ENCODE assay signal across 1 cellular context in the genomic region with DNA sequence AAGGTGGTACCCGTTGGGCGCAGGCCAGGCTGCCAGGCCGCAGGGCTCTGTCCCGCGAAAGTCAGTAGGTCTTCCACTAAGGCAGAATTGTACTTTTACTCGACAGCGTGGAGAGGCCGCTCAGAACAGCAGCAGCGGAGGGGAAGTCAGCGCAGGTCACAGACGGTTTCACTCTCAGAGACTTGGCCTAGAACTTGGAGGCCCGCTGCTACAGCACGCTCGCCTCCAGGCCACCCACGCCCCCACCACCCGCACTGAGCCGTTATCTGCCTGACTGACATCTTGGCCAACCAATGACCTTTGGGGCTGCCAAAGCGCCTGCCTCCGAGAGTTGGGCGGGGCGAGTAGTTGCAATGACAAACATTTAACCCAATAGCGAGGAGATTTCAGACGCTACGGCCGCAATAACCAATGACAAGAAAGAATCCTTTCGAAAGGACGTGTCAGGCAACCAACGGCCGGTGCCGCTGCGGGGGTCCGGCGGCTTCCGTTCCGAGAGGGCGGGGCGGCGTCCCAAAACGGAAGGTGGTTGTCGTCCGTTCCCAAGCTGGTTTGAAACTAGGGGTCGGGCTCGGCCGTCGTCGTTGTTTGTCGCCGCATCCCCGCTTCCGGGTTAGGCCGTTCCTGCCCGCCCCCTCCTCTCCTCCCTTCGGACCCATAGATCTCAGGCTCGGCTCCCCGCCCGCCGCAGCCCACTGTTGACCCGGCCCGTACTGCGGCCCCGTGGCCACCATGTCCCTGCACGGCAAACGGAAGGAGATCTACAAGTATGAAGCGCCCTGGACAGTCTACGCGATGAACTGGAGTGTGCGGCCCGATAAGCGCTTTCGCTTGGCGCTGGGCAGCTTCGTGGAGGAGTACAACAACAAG.
A peak's percentile ranks its signal among the peaks of the same experiment; 100 is the strongest.
TF ChIP-seq lines count a peak whose summit lies in the region.

A gene with protein sequence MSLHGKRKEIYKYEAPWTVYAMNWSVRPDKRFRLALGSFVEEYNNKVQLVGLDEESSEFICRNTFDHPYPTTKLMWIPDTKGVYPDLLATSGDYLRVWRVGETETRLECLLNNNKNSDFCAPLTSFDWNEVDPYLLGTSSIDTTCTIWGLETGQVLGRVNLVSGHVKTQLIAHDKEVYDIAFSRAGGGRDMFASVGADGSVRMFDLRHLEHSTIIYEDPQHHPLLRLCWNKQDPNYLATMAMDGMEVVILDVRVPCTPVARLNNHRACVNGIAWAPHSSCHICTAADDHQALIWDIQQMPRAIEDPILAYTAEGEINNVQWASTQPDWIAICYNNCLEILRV (plus strand): TSS at position 532 of the 870 bp plus-strand sequence. CDS start 201 bp downstream, at position 733.

TF ChIP-seq in HepG2, 621 proteins besides CTCF, POLR2A, EP300 and RAD21 (continued from another document and continues in another):
- TF ChIP-seq, protein P1, sequence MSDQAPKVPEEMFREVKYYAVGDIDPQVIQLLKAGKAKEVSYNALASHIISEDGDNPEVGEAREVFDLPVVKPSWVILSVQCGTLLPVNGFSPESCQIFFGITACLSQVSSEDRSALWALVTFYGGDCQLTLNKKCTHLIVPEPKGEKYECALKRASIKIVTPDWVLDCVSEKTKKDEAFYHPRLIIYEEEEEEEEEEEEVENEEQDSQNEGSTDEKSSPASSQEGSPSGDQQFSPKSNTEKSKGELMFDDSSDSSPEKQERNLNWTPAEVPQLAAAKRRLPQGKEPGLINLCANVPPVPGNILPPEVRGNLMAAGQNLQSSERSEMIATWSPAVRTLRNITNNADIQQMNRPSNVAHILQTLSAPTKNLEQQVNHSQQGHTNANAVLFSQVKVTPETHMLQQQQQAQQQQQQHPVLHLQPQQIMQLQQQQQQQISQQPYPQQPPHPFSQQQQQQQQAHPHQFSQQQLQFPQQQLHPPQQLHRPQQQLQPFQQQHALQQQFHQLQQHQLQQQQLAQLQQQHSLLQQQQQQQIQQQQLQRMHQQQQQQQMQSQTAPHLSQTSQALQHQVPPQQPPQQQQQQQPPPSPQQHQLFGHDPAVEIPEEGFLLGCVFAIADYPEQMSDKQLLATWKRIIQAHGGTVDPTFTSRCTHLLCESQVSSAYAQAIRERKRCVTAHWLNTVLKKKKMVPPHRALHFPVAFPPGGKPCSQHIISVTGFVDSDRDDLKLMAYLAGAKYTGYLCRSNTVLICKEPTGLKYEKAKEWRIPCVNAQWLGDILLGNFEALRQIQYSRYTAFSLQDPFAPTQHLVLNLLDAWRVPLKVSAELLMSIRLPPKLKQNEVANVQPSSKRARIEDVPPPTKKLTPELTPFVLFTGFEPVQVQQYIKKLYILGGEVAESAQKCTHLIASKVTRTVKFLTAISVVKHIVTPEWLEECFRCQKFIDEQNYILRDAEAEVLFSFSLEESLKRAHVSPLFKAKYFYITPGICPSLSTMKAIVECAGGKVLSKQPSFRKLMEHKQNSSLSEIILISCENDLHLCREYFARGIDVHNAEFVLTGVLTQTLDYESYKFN (CRISPR knock-in tag; conservative IDR thresholded peaks at IDR 0.05): peak; percentile 45
- no peak; the same call in 1 of the 2 replicates for TF ChIP-seq ZNF460 (CRISPR knock-in tag; IDR thresholded peaks at IDR 0.05; ENCODE audit: borderline replicate concordance)
- TF ChIP-seq NFRKB (IDR thresholded peaks at IDR 0.05): no peak
- TF ChIP-seq ZNF567 (CRISPR knock-in tag; IDR thresholded peaks at IDR 0.05; ENCODE audit: borderline replicate concordance): peak; percentile 54; the same call in 1 of the 2 replicates
- TF ChIP-seq, protein P2, sequence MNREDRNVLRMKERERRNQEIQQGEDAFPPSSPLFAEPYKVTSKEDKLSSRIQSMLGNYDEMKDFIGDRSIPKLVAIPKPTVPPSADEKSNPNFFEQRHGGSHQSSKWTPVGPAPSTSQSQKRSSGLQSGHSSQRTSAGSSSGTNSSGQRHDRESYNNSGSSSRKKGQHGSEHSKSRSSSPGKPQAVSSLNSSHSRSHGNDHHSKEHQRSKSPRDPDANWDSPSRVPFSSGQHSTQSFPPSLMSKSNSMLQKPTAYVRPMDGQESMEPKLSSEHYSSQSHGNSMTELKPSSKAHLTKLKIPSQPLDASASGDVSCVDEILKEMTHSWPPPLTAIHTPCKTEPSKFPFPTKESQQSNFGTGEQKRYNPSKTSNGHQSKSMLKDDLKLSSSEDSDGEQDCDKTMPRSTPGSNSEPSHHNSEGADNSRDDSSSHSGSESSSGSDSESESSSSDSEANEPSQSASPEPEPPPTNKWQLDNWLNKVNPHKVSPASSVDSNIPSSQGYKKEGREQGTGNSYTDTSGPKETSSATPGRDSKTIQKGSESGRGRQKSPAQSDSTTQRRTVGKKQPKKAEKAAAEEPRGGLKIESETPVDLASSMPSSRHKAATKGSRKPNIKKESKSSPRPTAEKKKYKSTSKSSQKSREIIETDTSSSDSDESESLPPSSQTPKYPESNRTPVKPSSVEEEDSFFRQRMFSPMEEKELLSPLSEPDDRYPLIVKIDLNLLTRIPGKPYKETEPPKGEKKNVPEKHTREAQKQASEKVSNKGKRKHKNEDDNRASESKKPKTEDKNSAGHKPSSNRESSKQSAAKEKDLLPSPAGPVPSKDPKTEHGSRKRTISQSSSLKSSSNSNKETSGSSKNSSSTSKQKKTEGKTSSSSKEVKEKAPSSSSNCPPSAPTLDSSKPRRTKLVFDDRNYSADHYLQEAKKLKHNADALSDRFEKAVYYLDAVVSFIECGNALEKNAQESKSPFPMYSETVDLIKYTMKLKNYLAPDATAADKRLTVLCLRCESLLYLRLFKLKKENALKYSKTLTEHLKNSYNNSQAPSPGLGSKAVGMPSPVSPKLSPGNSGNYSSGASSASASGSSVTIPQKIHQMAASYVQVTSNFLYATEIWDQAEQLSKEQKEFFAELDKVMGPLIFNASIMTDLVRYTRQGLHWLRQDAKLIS (CRISPR knock-in tag; IDR thresholded peaks at IDR 0.05): no peak
- peak; percentile 49 for TF ChIP-seq XRCC5 (optimal IDR thresholded peaks at IDR 0.05; ENCODE audit: low read length)
- TF ChIP-seq SP5 (CRISPR knock-in tag; IDR thresholded peaks at IDR 0.05; ENCODE audit: borderline replicate concordance, low read depth): peak; percentile 62; the same call in 1 of the 2 replicates
- peak; percentile 40 for TF ChIP-seq NCOA2 (CRISPR knock-in tag; IDR thresholded peaks at IDR 0.05)
- TF ChIP-seq, protein P3, sequence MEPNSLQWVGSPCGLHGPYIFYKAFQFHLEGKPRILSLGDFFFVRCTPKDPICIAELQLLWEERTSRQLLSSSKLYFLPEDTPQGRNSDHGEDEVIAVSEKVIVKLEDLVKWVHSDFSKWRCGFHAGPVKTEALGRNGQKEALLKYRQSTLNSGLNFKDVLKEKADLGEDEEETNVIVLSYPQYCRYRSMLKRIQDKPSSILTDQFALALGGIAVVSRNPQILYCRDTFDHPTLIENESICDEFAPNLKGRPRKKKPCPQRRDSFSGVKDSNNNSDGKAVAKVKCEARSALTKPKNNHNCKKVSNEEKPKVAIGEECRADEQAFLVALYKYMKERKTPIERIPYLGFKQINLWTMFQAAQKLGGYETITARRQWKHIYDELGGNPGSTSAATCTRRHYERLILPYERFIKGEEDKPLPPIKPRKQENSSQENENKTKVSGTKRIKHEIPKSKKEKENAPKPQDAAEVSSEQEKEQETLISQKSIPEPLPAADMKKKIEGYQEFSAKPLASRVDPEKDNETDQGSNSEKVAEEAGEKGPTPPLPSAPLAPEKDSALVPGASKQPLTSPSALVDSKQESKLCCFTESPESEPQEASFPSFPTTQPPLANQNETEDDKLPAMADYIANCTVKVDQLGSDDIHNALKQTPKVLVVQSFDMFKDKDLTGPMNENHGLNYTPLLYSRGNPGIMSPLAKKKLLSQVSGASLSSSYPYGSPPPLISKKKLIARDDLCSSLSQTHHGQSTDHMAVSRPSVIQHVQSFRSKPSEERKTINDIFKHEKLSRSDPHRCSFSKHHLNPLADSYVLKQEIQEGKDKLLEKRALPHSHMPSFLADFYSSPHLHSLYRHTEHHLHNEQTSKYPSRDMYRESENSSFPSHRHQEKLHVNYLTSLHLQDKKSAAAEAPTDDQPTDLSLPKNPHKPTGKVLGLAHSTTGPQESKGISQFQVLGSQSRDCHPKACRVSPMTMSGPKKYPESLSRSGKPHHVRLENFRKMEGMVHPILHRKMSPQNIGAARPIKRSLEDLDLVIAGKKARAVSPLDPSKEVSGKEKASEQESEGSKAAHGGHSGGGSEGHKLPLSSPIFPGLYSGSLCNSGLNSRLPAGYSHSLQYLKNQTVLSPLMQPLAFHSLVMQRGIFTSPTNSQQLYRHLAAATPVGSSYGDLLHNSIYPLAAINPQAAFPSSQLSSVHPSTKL (CRISPR knock-in tag; IDR thresholded peaks at IDR 0.05): peak; percentile 60
- TF ChIP-seq ZNF350 (CRISPR knock-in tag; IDR thresholded peaks at IDR 0.05; ENCODE audit: borderline replicate concordance, low read depth): peak; percentile 83
- TF ChIP-seq, protein P4, sequence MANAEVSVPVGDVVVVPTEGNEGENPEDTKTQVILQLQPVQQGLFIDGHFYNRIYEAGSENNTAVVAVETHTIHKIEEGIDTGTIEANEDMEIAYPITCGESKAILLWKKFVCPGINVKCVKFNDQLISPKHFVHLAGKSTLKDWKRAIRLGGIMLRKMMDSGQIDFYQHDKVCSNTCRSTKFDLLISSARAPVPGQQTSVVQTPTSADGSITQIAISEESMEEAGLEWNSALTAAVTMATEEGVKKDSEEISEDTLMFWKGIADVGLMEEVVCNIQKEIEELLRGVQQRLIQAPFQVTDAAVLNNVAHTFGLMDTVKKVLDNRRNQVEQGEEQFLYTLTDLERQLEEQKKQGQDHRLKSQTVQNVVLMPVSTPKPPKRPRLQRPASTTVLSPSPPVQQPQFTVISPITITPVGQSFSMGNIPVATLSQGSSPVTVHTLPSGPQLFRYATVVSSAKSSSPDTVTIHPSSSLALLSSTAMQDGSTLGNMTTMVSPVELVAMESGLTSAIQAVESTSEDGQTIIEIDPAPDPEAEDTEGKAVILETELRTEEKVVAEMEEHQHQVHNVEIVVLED (CRISPR knock-in tag; IDR thresholded peaks at IDR 0.05; ENCODE audit: borderline replicate concordance): peak; percentile 95
- no peak; the same call in 1 of the 2 replicates for TF ChIP-seq ZNF615 (CRISPR knock-in tag; IDR thresholded peaks at IDR 0.05; ENCODE audit: borderline replicate concordance)
- TF ChIP-seq, protein P5, sequence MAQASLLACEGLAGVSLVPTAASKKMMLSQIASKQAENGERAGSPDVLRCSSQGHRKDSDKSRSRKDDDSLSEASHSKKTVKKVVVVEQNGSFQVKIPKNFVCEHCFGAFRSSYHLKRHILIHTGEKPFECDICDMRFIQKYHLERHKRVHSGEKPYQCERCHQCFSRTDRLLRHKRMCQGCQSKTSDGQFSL (CRISPR knock-in tag; IDR thresholded peaks at IDR 0.05): peak; percentile 69; the same call in 1 of the 2 replicates
- TF ChIP-seq SMC3 (IDR thresholded peaks at IDR 0.05; ENCODE audit: low read length): no peak
- peak; percentile 87 for TF ChIP-seq KDM2A (CRISPR knock-in tag; IDR thresholded peaks at IDR 0.05; ENCODE audit: borderline replicate concordance, low read depth)
- TF ChIP-seq ZNF564 (CRISPR knock-in tag; IDR thresholded peaks at IDR 0.05): peak; percentile 94
- TF ChIP-seq ZNF75D (CRISPR knock-in tag; IDR thresholded peaks at IDR 0.05; ENCODE audit: borderline replicate concordance): no peak
- TF ChIP-seq ZNF782 (CRISPR knock-in tag; IDR thresholded peaks at IDR 0.05; ENCODE audit: borderline replicate concordance): peak; percentile 42; the same call in 1 of the 2 replicates
- peak; percentile 71 for TF ChIP-seq KMT2A (CRISPR knock-in tag; IDR thresholded peaks at IDR 0.05)
- TF ChIP-seq RNF2 (conservative IDR thresholded peaks at IDR 0.05; ENCODE audit: low read depth): peak; percentile 60
- TF ChIP-seq RFXANK (CRISPR knock-in tag; IDR thresholded peaks at IDR 0.05): no peak
- TF ChIP-seq, protein P6, sequence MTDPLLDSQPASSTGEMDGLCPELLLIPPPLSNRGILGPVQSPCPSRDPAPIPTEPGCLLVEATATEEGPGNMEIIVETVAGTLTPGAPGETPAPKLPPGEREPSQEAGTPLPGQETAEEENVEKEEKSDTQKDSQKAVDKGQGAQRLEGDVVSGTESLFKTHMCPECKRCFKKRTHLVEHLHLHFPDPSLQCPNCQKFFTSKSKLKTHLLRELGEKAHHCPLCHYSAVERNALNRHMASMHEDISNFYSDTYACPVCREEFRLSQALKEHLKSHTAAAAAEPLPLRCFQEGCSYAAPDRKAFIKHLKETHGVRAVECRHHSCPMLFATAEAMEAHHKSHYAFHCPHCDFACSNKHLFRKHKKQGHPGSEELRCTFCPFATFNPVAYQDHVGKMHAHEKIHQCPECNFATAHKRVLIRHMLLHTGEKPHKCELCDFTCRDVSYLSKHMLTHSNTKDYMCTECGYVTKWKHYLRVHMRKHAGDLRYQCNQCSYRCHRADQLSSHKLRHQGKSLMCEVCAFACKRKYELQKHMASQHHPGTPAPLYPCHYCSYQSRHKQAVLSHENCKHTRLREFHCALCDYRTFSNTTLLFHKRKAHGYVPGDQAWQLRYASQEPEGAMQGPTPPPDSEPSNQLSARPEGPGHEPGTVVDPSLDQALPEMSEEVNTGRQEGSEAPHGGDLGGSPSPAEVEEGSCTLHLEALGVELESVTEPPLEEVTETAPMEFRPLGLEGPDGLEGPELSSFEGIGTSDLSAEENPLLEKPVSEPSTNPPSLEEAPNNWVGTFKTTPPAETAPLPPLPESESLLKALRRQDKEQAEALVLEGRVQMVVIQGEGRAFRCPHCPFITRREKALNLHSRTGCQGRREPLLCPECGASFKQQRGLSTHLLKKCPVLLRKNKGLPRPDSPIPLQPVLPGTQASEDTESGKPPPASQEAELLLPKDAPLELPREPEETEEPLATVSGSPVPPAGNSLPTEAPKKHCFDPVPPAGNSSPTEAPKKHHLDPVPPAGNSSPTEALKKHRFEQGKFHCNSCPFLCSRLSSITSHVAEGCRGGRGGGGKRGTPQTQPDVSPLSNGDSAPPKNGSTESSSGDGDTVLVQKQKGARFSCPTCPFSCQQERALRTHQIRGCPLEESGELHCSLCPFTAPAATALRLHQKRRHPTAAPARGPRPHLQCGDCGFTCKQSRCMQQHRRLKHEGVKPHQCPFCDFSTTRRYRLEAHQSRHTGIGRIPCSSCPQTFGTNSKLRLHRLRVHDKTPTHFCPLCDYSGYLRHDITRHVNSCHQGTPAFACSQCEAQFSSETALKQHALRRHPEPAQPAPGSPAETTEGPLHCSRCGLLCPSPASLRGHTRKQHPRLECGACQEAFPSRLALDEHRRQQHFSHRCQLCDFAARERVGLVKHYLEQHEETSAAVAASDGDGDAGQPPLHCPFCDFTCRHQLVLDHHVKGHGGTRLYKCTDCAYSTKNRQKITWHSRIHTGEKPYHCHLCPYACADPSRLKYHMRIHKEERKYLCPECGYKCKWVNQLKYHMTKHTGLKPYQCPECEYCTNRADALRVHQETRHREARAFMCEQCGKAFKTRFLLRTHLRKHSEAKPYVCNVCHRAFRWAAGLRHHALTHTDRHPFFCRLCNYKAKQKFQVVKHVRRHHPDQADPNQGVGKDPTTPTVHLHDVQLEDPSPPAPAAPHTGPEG (CRISPR knock-in tag; IDR thresholded peaks at IDR 0.05): peak; percentile 79
- TF ChIP-seq, protein P7, sequence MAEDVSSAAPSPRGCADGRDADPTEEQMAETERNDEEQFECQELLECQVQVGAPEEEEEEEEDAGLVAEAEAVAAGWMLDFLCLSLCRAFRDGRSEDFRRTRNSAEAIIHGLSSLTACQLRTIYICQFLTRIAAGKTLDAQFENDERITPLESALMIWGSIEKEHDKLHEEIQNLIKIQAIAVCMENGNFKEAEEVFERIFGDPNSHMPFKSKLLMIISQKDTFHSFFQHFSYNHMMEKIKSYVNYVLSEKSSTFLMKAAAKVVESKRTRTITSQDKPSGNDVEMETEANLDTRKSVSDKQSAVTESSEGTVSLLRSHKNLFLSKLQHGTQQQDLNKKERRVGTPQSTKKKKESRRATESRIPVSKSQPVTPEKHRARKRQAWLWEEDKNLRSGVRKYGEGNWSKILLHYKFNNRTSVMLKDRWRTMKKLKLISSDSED (CRISPR knock-in tag; IDR thresholded peaks at IDR 0.05): no peak; the same call in 1 of the 2 replicates
